In genomic region chr1:91891969-91892368, GRCh38 we compare ENCODE assay signal across 2 cellular contexts.
TF ChIP-seq lines count a peak whose summit lies in the region.

No MANE protein-coding gene starts in this region.

TF ChIP-seq in A549, 52 proteins besides CTCF, POLR2A, EP300 and RAD21:
- TF ChIP-seq MAZ (IDR thresholded peaks at IDR 0.05; ENCODE audit: borderline replicate concordance, low read depth, low read length) (no peak), EHF (CRISPR knock-in tag; IDR thresholded peaks at IDR 0.05) (no peak), ZNF302 (CRISPR knock-in tag; IDR thresholded peaks at IDR 0.05) (no peak), GATA3 (IDR thresholded peaks at IDR 0.05; ENCODE audit: borderline replicate concordance) (no peak), RNF2 (IDR thresholded peaks at IDR 0.05; ENCODE audit: borderline replicate concordance, low read depth) (no peak), NPAS2 (CRISPR knock-in tag; IDR thresholded peaks at IDR 0.05; ENCODE audit: borderline replicate concordance) (no peak), SREBF2 (IDR thresholded peaks at IDR 0.05) (no peak), NFE2L2 (conservative IDR thresholded peaks at IDR 0.05; ENCODE audit: low read length) (no peak), CBX2 (IDR thresholded peaks at IDR 0.05; ENCODE audit: borderline replicate concordance, low read depth) (no peak), HDAC2 (IDR thresholded peaks at IDR 0.05) (no peak), FOSB (CRISPR knock-in tag; IDR thresholded peaks at IDR 0.05) (no peak), HES2 (IDR thresholded peaks at IDR 0.05) (no peak), HOXB5 (CRISPR knock-in tag; IDR thresholded peaks at IDR 0.05) (no peak), ESRRA (IDR thresholded peaks at IDR 0.05; ENCODE audit: borderline replicate concordance, low read length) (no peak), ZC3H11A (IDR thresholded peaks at IDR 0.05) (no peak), SMC3 (IDR thresholded peaks at IDR 0.05) (no peak), FOSL2 (IDR thresholded peaks at IDR 0.05) (no peak), FOSL2 (CRISPR knock-in tag; IDR thresholded peaks at IDR 0.05) (no peak), RARB (CRISPR knock-in tag; IDR thresholded peaks at IDR 0.05) (no peak)

TF ChIP-seq in HepG2, 621 proteins besides CTCF, POLR2A, EP300 and RAD21:
- TF ChIP-seq ZNF572 (CRISPR knock-in tag; IDR thresholded peaks at IDR 0.05) (no peak), CSRNP1 (CRISPR knock-in tag; IDR thresholded peaks at IDR 0.05) (no peak), REL (CRISPR knock-in tag; conservative IDR thresholded peaks at IDR 0.05) (no peak), MIER2 (CRISPR knock-in tag; IDR thresholded peaks at IDR 0.05) (no peak), SALL2 (CRISPR knock-in tag; IDR thresholded peaks at IDR 0.05) (no peak), PAXIP1 (CRISPR knock-in tag; conservative IDR thresholded peaks at IDR 0.05) (no peak), DZIP1 (CRISPR knock-in tag; IDR thresholded peaks at IDR 0.05) (no peak), RCOR2 (CRISPR knock-in tag; IDR thresholded peaks at IDR 0.05) (no peak), HNF1A (IDR thresholded peaks at IDR 0.05; ENCODE audit: low read depth) (no peak), HNF1A (CRISPR knock-in tag; IDR thresholded peaks at IDR 0.05; ENCODE audit: borderline replicate concordance) (no peak), ELF4 (CRISPR knock-in tag; IDR thresholded peaks at IDR 0.05; ENCODE audit: borderline replicate concordance) (no peak), SP1 (IDR thresholded peaks at IDR 0.05) (no peak), SP1 (CRISPR knock-in tag; IDR thresholded peaks at IDR 0.05) (no peak), ZNF354B (CRISPR knock-in tag; IDR thresholded peaks at IDR 0.05) (no peak), ATF4 (CRISPR knock-in tag; IDR thresholded peaks at IDR 0.05) (no peak), EED (CRISPR knock-in tag; IDR thresholded peaks at IDR 0.05) (no peak), ZNF605 (CRISPR knock-in tag; IDR thresholded peaks at IDR 0.05) (no peak), TRAFD1 (CRISPR knock-in tag; IDR thresholded peaks at IDR 0.05; ENCODE audit: borderline replicate concordance) (no peak)
